ENCODE assay signal across 13 cellular contexts in the genomic region with DNA sequence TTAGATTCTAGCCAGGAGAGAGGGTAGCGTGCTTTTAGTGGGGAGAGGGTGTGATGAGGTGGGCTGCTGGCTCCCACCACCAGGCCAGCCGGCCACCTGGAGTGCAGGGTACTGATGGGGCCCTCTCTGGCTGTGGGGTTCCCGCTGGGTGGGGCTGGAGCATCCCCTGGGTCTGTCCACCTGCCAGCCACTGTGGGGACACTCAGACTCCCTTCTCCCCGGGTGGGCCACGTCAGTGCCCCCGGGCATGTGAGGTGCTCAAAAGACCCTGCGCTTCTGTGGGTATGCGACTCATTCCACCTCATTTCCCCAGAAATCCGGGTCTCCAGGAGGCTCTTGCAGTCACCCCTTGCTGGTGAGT. TPM values are rescaled to one million over a fixed set of nuclear protein-coding genes. Genes with fewer than 3 reads are reported as not detected.
DNase-seq lines count a peak whose midpoint lies in the region; ATAC-seq, FAIRE-seq and TF ChIP-seq lines count a peak whose summit lies in the region.
"Had no signal": no experiment of that assay in that cellular context is flagged by ENCODE, and none has a peak within 500 bp of the region (broad histone marks: within the 10 kb centered on the region; RNA-seq: fewer than 3 reads in every experiment).

No MANE protein-coding gene starts in this region.

- intact Hi-C loops in Panc1 (cut with micrococcal nuclease; ENCODE audit: unreplicated experiment) = loop anchor here (2.0 to 10.0 kb wide), 4 partner anchors 113 to 573 kb away; a partner anchor contains a TSS
- intact Hi-C loops in HepG2 (cut with micrococcal nuclease; ENCODE audit: unreplicated experiment) = loop anchor here (1.0 to 10.0 kb wide), 2 partner anchors 543 to 569 kb away; a partner anchor contains a TSS

- no peak overlapping the region for H2AFZ ChIP-seq in HepG2 (ENCODE audit: low read length)
- H2AFZ ChIP-seq: GM23248 had no signal

- FAIRE-seq in HepG2 (lab: Jason Lieb, UNC) = no peak

- peak overlapping the region; percentile 69; the same call in 1 of the 2 replicates for H3K27ac ChIP-seq in Panc1 (ENCODE audit: low read length)
- no peak overlapping the region for H3K27ac ChIP-seq in HepG2 (ENCODE audit: extremely low read length, insufficient read depth, low read length)
- H3K27ac ChIP-seq: GM23248 had no signal

- H3K4me2 ChIP-seq in HepG2 (ENCODE audit: low read depth, low read length) = no peak overlapping the region

- POLR2A ChIA-PET in activated naive CD8-positive, alpha-beta T cell treated with anti-CD3 and anti-CD28 coated beads, Interleukin-2, amount 10 ng/mL, durations not matched to agents 7 days and 5 days (lab: Charles Lee) = interaction anchor here (1.9 kb wide), 1 partner anchor 541 kb away, joined by 4 read pairs; no protein-coding TSS in a partner anchor
- POLR2A ChIA-PET in GM10248 (lab: Yijun Ruan, JAX) = no interaction called here
- POLR2A ChIA-PET in Panc1 (lab: Charles Lee) = no interaction called here
- POLR2A ChIA-PET in HepG2 (lab: Yijun Ruan, JAX) = interaction anchor here (0.6 kb wide), 1 partner anchor 573 kb away, joined by 3 read pairs; a partner anchor contains a TSS
- POLR2A ChIA-PET in naive thymus-derived CD8-positive, alpha-beta T cell (lab: Charles Lee) = no interaction called here

- TF ChIP-seq CTCF in GM10248 (IDR thresholded peaks at IDR 0.05; ENCODE audit: control extremely low read depth, extremely low read depth, low read depth, missing control alignments) = no peak
- no peak for TF ChIP-seq CTCF in Panc1 (IDR thresholded peaks at IDR 0.05)
- TF ChIP-seq CTCF in HepG2 (CRISPR knock-in tag; IDR thresholded peaks at IDR 0.05) = no peak

- no peaks in the 10 kb centered on the region for H3K27me3 ChIP-seq in Panc1 (ENCODE audit: control insufficient read depth, insufficient read depth, low read length)
- H3K27me3 ChIP-seq in HepG2 (ENCODE audit: control insufficient read depth in 1 of 2, insufficient read depth in 2 of 2, low read length in 2 of 2) = peaks cover 0 to 26% of the 10 kb centered on the region in 2 experiments; a peak in 3 of 5 replicates

- no peak overlapping the region for H3K9ac ChIP-seq in HepG2 (ENCODE audit: insufficient read depth, low read depth, low read length)
- H3K9ac ChIP-seq: GM23248 had no signal

- no peaks in the 10 kb centered on the region for H3K79me2 ChIP-seq in HepG2 (ENCODE audit: insufficient read depth, low read length)

- H3K9me3 ChIP-seq in Panc1 (ENCODE audit: control insufficient read depth, insufficient read depth, low read depth, low read length) (no peaks in the 10 kb centered on the region), HepG2 (ENCODE audit: low read length) (no peaks in the 10 kb centered on the region)

- BruUV-seq in Panc1 (replicated peaks; lab: Mats Ljungman, UMichigan) (no TSS peak), HepG2 (replicated peaks; lab: Mats Ljungman, UMichigan) (no TSS peak)

- H3K4me3 Mint-ChIP-seq in activated naive CD8-positive, alpha-beta T cell treated with anti-CD3 and anti-CD28 coated beads, Interleukin-2, amount 10 ng/mL, durations not matched to agents 7 days and 5 days = no peak overlapping the region
- no peak overlapping the region for H3K4me3 Mint-ChIP-seq in activated naive CD8-positive, alpha-beta T cell treated with anti-CD3 and anti-CD28 coated beads for 36 hours
- peak overlapping the region in 1 of 10 donors; percentile 42 for H3K4me3 Mint-ChIP-seq in naive thymus-derived CD8-positive, alpha-beta T cell
- H3K4me3 Mint-ChIP-seq: CD4-positive, alpha-beta T cell had no signal

- no peak overlapping the region for H3K27ac Mint-ChIP-seq in activated naive CD8-positive, alpha-beta T cell treated with anti-CD3 and anti-CD28 coated beads, Interleukin-2, amount 10 ng/mL, durations not matched to agents 7 days and 5 days
- H3K27ac Mint-ChIP-seq in activated naive CD8-positive, alpha-beta T cell treated with anti-CD3 and anti-CD28 coated beads for 36 hours = no peak overlapping the region
- H3K27ac Mint-ChIP-seq in naive thymus-derived CD8-positive, alpha-beta T cell = peak overlapping the region in 1 of 10 donors; percentile 43
- H3K27ac Mint-ChIP-seq: CD4-positive, alpha-beta T cell had no signal

- in situ Hi-C loops in Panc1 (cut with HindIII; ENCODE audit: low pct_unique_long_range_greater_than_20kb, low sequenced_read_pairs) (no loop called here), HepG2 (cut with HindIII; ENCODE audit: extremely low pct_ligation_motif_present, low pct_unique_long_range_greater_than_20kb) (loop anchor here (10.0 kb wide), 1 partner anchor 573 kb away; a partner anchor contains a TSS)

- peaks cover 8% of the 10 kb centered on the region for H3K4me1 Mint-ChIP-seq in activated naive CD8-positive, alpha-beta T cell treated with anti-CD3 and anti-CD28 coated beads, Interleukin-2, amount 10 ng/mL, durations not matched to agents 7 days and 5 days
- H3K4me1 Mint-ChIP-seq in activated naive CD8-positive, alpha-beta T cell treated with anti-CD3 and anti-CD28 coated beads for 36 hours = peaks cover 4% of the 10 kb centered on the region
- peaks cover 0 to 20% (median 6%) of the 10 kb centered on the region in 4 donors for H3K4me1 Mint-ChIP-seq in naive thymus-derived CD8-positive, alpha-beta T cell

- 0 out of 2 replicates have a peak, but pooled peaks cover 4% of the 10 kb centered on the region for H4K20me1 ChIP-seq in HepG2 (ENCODE audit: insufficient read depth, low read length)

- CTCF ChIA-PET in GM10248 (lab: Yijun Ruan, JAX) (interaction anchor here (0.6 to 7.1 kb wide), 21 partner anchors 9 to 577 kb away, joined by 3 to 62 read pairs (median 4); a partner anchor contains a TSS), Panc1 (lab: Charles Lee) (interaction anchor here (0.5 to 1.2 kb wide), 8 partner anchors 19 to 554 kb away, joined by 3 to 6 read pairs (median 3); no protein-coding TSS in a partner anchor), HepG2 (lab: Yijun Ruan, JAX; ENCODE audit: low intra/inter-chr PET ratio, low total read pairs) (interaction anchor here (1.4 to 3.5 kb wide), 4 partner anchors 110 to 582 kb away, joined by 5 to 22 read pairs (median 17); no protein-coding TSS in a partner anchor)

- TF ChIP-seq EP300 in HepG2 (IDR thresholded peaks at IDR 0.05; ENCODE audit: low read depth in 2 of 2, low read length in 2 of 2) = no peak
- no peak for TF ChIP-seq EP300 in HepG2 (CRISPR knock-in tag; IDR thresholded peaks at IDR 0.05; ENCODE audit: borderline replicate concordance)

- peaks cover 2% of the 10 kb centered on the region for H3K27me3 Mint-ChIP-seq in activated naive CD8-positive, alpha-beta T cell treated with anti-CD3 and anti-CD28 coated beads, Interleukin-2, amount 10 ng/mL, durations not matched to agents 7 days and 5 days
- H3K27me3 Mint-ChIP-seq in activated naive CD8-positive, alpha-beta T cell treated with anti-CD3 and anti-CD28 coated beads for 36 hours = no peaks in the 10 kb centered on the region
- no peaks in the 10 kb centered on the region for H3K27me3 Mint-ChIP-seq in naive thymus-derived CD8-positive, alpha-beta T cell
- H3K27me3 Mint-ChIP-seq: CD4-positive, alpha-beta T cell had no signal

- H3K4me3 ChIP-seq in Panc1 (ENCODE audit: low read depth in 2 of 2, low read length in 2 of 2) (no peak overlapping the region), HepG2 (replicated peaks in 1 of 3; ENCODE audit: insufficient read depth in 1 of 3, low read depth in 2 of 3, low read length in 3 of 3) (no peak overlapping the region)
- H3K4me3 ChIP-seq: GM23248 had no signal

- H3K9me3 Mint-ChIP-seq in activated naive CD8-positive, alpha-beta T cell treated with anti-CD3 and anti-CD28 coated beads, Interleukin-2, amount 10 ng/mL, durations not matched to agents 7 days and 5 days = no peaks in the 10 kb centered on the region
- no peaks in the 10 kb centered on the region for H3K9me3 Mint-ChIP-seq in activated naive CD8-positive, alpha-beta T cell treated with anti-CD3 and anti-CD28 coated beads for 36 hours
- H3K9me3 Mint-ChIP-seq in naive thymus-derived CD8-positive, alpha-beta T cell = peaks cover 0 to 1% (median 0%) of the 10 kb centered on the region in 9 donors
- H3K9me3 Mint-ChIP-seq: CD4-positive, alpha-beta T cell had no signal

- no peak for TF ChIP-seq POLR2A in HepG2 (IDR thresholded peaks at IDR 0.05; ENCODE audit: insufficient read depth in 1 of 2, low read depth in 2 of 2, low read length in 2 of 2)

- peak; percentile 6 for ATAC-seq in activated naive CD8-positive, alpha-beta T cell treated with anti-CD3 and anti-CD28 coated beads, Interleukin-2, amount 10 ng/mL, durations not matched to agents 7 days and 5 days (ENCODE audit: low read depth)
- ATAC-seq in Panc1 = no peak; the same call in 1 of the 2 replicates
- ATAC-seq in HepG2 = no peak
- ATAC-seq in GM21529 (IDR thresholded peaks at IDR 0.05; ENCODE audit: unreplicated experiment) = no peak
- no peak for ATAC-seq in naive thymus-derived CD8-positive, alpha-beta T cell

- H3K36me3 Mint-ChIP-seq in activated naive CD8-positive, alpha-beta T cell treated with anti-CD3 and anti-CD28 coated beads, Interleukin-2, amount 10 ng/mL, durations not matched to agents 7 days and 5 days = no peaks in the 10 kb centered on the region
- H3K36me3 Mint-ChIP-seq in activated naive CD8-positive, alpha-beta T cell treated with anti-CD3 and anti-CD28 coated beads for 36 hours = no peaks in the 10 kb centered on the region
- no peaks in the 10 kb centered on the region for H3K36me3 Mint-ChIP-seq in naive thymus-derived CD8-positive, alpha-beta T cell

- 90% methylated on average over 2 of the region's 9 CpGs for WGBS in HepG2 (ENCODE audit: low lambda C conversion rate)

- no peak for DNase-seq in activated naive CD8-positive, alpha-beta T cell treated with anti-CD3 and anti-CD28 coated beads, Interleukin-2, amount 10 ng/mL, durations not matched to agents 7 days and 5 days
- no peak for DNase-seq in activated naive CD8-positive, alpha-beta T cell treated with anti-CD3 and anti-CD28 coated beads for 36 hours
- DNase-seq in GM10248 (ENCODE audit: extremely low spot score) (peak; percentile 40), Panc1 (ENCODE audit: low read depth, low spot score) (no peak), HepG2 (ENCODE audit: low spot score) (no peak)
- DNase-seq in activated CD4-positive, alpha-beta T cell treated with anti-CD3 and anti-CD28 coated beads for 4 hours = no peak
- DNase-seq in naive thymus-derived CD8-positive, alpha-beta T cell = no peak
- DNase-seq: NCI-H1436 treated with DMSO at 0.1 percent for 48 hours, NCI-H524 treated with DMSO at 0.1 percent for 48 hours had no signal

- no peaks in the 10 kb centered on the region for H3K36me3 ChIP-seq in Panc1 (ENCODE audit: control insufficient read depth, insufficient read depth, low read length)
- no peaks in the 10 kb centered on the region for H3K36me3 ChIP-seq in HepG2 (replicated peaks in 1 of 2; ENCODE audit: control insufficient read depth in 1 of 2, insufficient read depth in 2 of 2, low read length in 2 of 2)

- H3K4me1 ChIP-seq in Panc1 (ENCODE audit: control insufficient read depth, insufficient read depth, low read length) (peaks cover 39% of the 10 kb centered on the region), HepG2 (ENCODE audit: insufficient read depth, low read length) (no peaks in the 10 kb centered on the region)

- no peak for TF ChIP-seq RAD21 in HepG2 (CRISPR knock-in tag; IDR thresholded peaks at IDR 0.05)

RNA-seq across cellular contexts. Expression of a gene that starts 53.0 kb away (rescaled TPM):
- 10 to 100 TPM; 21.4 to 22.1 TPM for total RNA-seq in activated naive CD8-positive, alpha-beta T cell treated with anti-CD3 and anti-CD28 coated beads, Interleukin-2, amount 10 ng/mL, durations not matched to agents 7 days and 5 days
- total RNA-seq in activated naive CD8-positive, alpha-beta T cell treated with anti-CD3 and anti-CD28 coated beads for 36 hours = 10 to 100 TPM; 10.9 to 11.3 TPM
- 20.6 TPM for total RNA-seq in Panc1 (2021; ENCODE audit: unreplicated experiment)
- polyA plus RNA-seq in Panc1 (2012; ENCODE audit: insufficient read length) = 18.9 TPM
- 2.0 and 5.9 TPM in 2 replicates for total RNA-seq in HepG2 (2016; rRNA removed; fragmentation: Illumina TruSeq; extraction: Trizol)
- 3.5 and 4.3 TPM in 2 replicates for total RNA-seq in HepG2 (2016; cell fraction: cytosol; rRNA removed; fragmentation: Illumina TruSeq; extraction: Trizol; ENCODE audit: low read depth)
- total RNA-seq in HepG2 (2016; cell fraction: insoluble cytoplasmic fraction; rRNA removed; fragmentation: Illumina TruSeq; extraction: Trizol) = 1.8 and 5.7 TPM in 2 replicates
- total RNA-seq in HepG2 (2016; cell fraction: membrane; rRNA removed; fragmentation: Illumina TruSeq; extraction: Trizol) = 2.4 and 2.5 TPM in 2 replicates
- total RNA-seq in HepG2 (2016; cell fraction: nucleus; rRNA removed; fragmentation: Illumina TruSeq; extraction: Trizol) = 7.8 and 11.5 TPM in 2 replicates
- polyA plus RNA-seq in HepG2 (2011; rRNA removed) = 5.6 and 6.9 TPM in 2 replicates
- 3.3 and 3.5 TPM in 2 replicates for polyA plus RNA-seq in HepG2 (2011; cell fraction: cytosol; rRNA removed)
- 37.2 and 42.8 TPM in 2 replicates for polyA plus RNA-seq in HepG2 (2011; cell fraction: nucleus; rRNA removed)
- polyA plus RNA-seq in HepG2 (2012) = 4.5 and 4.7 TPM in 2 replicates
- 0.52 and 0.74 TPM in 2 replicates for polyA plus RNA-seq in HepG2 (2016; cell fraction: cytosol; fragmentation: Illumina TruSeq; extraction: Trizol; ENCODE audit: low read depth)
- 1.7 and 2.1 TPM in 2 replicates for polyA plus RNA-seq in HepG2 (2016; cell fraction: insoluble cytoplasmic fraction; fragmentation: Illumina TruSeq; extraction: Trizol; ENCODE audit: low read depth)
- polyA plus RNA-seq in HepG2 (2016; cell fraction: membrane; fragmentation: Illumina TruSeq; extraction: Trizol; ENCODE audit: low read depth) = 1.3 TPM in 2 replicates
- polyA plus RNA-seq in HepG2 (2016; cell fraction: nucleus; fragmentation: Illumina TruSeq; extraction: Trizol; ENCODE audit: insufficient read depth, low read depth) = 17.8 and 19.4 TPM in 2 replicates
- 10.3 and 20.2 TPM in 2 replicates for polyA minus RNA-seq in HepG2 (2011; rRNA and poly(A)+ RNA removed; ENCODE audit: low replicate concordance)
- polyA minus RNA-seq in HepG2 (2011; cell fraction: cytosol; rRNA and poly(A)+ RNA removed) = 1.6 TPM in 2 replicates
- 14.9 and 16.5 TPM in 2 replicates for polyA minus RNA-seq in HepG2 (2011; cell fraction: nucleus; rRNA and poly(A)+ RNA removed)
- 10 to 100 TPM; 25.4 to 27.2 TPM for total RNA-seq in naive thymus-derived CD8-positive, alpha-beta T cell
- polyA plus RNA-seq in naive thymus-derived CD8-positive, alpha-beta T cell = 1 to 10 TPM; 3.8 to 6.3 (median 4.9) TPM

RNA-seq across cellular contexts. Expression of a gene that starts 54.0 kb away (rescaled TPM):
- total RNA-seq in activated naive CD8-positive, alpha-beta T cell treated with anti-CD3 and anti-CD28 coated beads, Interleukin-2, amount 10 ng/mL, durations not matched to agents 7 days and 5 days = under 1 TPM; 0.25 to 0.31 TPM
- total RNA-seq in activated naive CD8-positive, alpha-beta T cell treated with anti-CD3 and anti-CD28 coated beads for 36 hours = under 1 TPM; 0.19 to 0.20 TPM
- total RNA-seq in Panc1 (2021; ENCODE audit: unreplicated experiment) (0.46 TPM), HepG2 (2016; rRNA removed; fragmentation: Illumina TruSeq; extraction: Trizol) (0.40 TPM in 1 of 2 replicates, not detected in the other)
- 0.15 TPM for polyA plus RNA-seq in Panc1 (2012; ENCODE audit: insufficient read length)
- total RNA-seq in HepG2 (2016; cell fraction: cytosol; rRNA removed; fragmentation: Illumina TruSeq; extraction: Trizol; ENCODE audit: low read depth) = 0.18 TPM in 1 of 2 replicates, not detected in the other
- total RNA-seq in HepG2 (2016; cell fraction: insoluble cytoplasmic fraction; rRNA removed; fragmentation: Illumina TruSeq; extraction: Trizol) = 0.39 and 0.61 TPM in 2 replicates
- total RNA-seq in HepG2 (2016; cell fraction: membrane; rRNA removed; fragmentation: Illumina TruSeq; extraction: Trizol) = 0.24 and 0.25 TPM in 2 replicates
- total RNA-seq in HepG2 (2016; cell fraction: nucleus; rRNA removed; fragmentation: Illumina TruSeq; extraction: Trizol) = 0.43 and 0.91 TPM in 2 replicates
- 0.30 and 0.42 TPM in 2 replicates for polyA plus RNA-seq in HepG2 (2011; rRNA removed)
- 0.12 and 0.32 TPM in 2 replicates for polyA plus RNA-seq in HepG2 (2011; cell fraction: cytosol; rRNA removed)
- polyA plus RNA-seq in HepG2 (2011; cell fraction: nucleus; rRNA removed) = 3.5 and 3.6 TPM in 2 replicates
- 0.39 and 0.67 TPM in 2 replicates for polyA plus RNA-seq in HepG2 (2012)
- polyA plus RNA-seq in HepG2 (2016; cell fraction: cytosol; fragmentation: Illumina TruSeq; extraction: Trizol; ENCODE audit: low read depth) = not detected in 2 replicates
- 0.09 TPM in 1 of 2 replicates, not detected in the other for polyA plus RNA-seq in HepG2 (2016; cell fraction: insoluble cytoplasmic fraction; fragmentation: Illumina TruSeq; extraction: Trizol; ENCODE audit: low read depth)
- not detected in 2 replicates for polyA plus RNA-seq in HepG2 (2016; cell fraction: membrane; fragmentation: Illumina TruSeq; extraction: Trizol; ENCODE audit: low read depth)
- polyA plus RNA-seq in HepG2 (2016; cell fraction: nucleus; fragmentation: Illumina TruSeq; extraction: Trizol; ENCODE audit: insufficient read depth, low read depth) = 0.45 and 0.49 TPM in 2 replicates
- 0.09 and 1.2 TPM in 2 replicates for polyA minus RNA-seq in HepG2 (2011; rRNA and poly(A)+ RNA removed; ENCODE audit: low replicate concordance)
- not detected in 2 replicates for polyA minus RNA-seq in HepG2 (2011; cell fraction: cytosol; rRNA and poly(A)+ RNA removed)
- polyA minus RNA-seq in HepG2 (2011; cell fraction: nucleus; rRNA and poly(A)+ RNA removed) = 1.4 and 2.1 TPM in 2 replicates
- total RNA-seq in naive thymus-derived CD8-positive, alpha-beta T cell = under 1 TPM; 0.36 to 0.49 TPM
- polyA plus RNA-seq in naive thymus-derived CD8-positive, alpha-beta T cell = under 1 TPM in 1 of 3 donors, not detected in 2; 0.11 TPM
- total RNA-seq: Daoy, GM23248 had no signal
- polyA plus RNA-seq: GM23248 had no signal

Comparison
In these comparisons a context has a peak if more than half of its experiments do, and no peak if none do; other contexts are left out.
1. POLR2A ChIA-PET loops: an anchor here in activated naive CD8-positive, alpha-beta T cell treated with anti-CD3 and anti-CD28 coated beads, Interleukin-2, amount 10 ng/mL, durations not matched to agents 7 days and 5 days (1.9 kb wide) and HepG2 (0.6 kb wide); none called in GM10248, Panc1 and naive thymus-derived CD8-positive, alpha-beta T cell.